Comparison of ENCODE assay signal across 21 cellular contexts in the genomic region with DNA sequence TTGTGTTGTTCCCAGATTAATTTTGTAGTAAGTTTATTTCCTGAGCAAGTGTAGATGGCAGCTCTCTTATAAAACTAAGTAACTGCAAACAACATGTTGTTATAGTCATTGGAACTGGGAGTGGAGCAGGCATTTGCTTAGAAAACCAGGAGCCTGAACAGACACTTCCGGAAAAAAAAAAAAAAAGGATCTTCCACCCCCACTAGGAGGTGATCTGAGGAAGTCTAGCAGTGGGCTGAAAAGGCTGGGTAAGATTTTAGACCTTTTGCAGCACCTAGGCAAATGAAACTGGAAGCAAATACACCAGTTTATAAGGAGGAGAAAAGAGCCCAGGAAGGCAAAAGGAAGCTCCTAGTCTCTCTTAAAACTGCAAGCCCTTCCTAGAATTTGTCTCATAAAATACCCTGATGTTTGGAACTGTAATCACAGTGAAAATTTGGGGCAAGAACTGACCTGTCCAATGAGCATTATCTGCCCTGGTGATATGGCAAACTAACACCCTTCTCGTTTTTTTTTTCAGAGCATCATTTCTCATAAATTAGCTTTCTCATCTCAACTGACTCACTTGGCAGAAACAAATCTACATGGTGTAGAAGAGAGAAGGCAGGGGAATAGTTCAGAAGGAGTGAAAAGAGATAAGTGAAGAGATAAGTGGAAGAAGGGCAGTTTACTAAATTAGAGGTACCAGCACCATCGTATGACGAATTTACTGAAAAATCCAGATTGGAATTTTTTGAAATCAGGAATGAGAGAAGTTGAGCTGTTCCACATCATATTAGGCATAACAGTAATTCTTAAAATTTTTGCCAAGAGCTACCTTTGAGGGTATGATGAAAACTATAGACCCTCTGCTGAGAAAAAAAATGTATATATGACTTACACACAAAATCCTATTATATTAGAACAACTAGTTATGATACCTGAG. TPM values are rescaled to one million over a fixed set of nuclear protein-coding genes. Genes with fewer than 3 reads are reported as not detected.
A peak's percentile ranks its signal among the peaks of the same experiment; 100 is the strongest.
DNase-seq lines count a peak whose midpoint lies in the region; ATAC-seq, FAIRE-seq and TF ChIP-seq lines count a peak whose summit lies in the region.
"Had no signal": no experiment of that assay in that cellular context is flagged by ENCODE, and none has a peak within 500 bp of the region (broad histone marks: within the 10 kb centered on the region; RNA-seq: fewer than 3 reads in every experiment).

No MANE protein-coding gene starts in this region.

- intact Hi-C loops in activated naive CD4-positive, alpha-beta T cell treated with anti-CD3 and anti-CD28 coated beads for 36 hours (cut with micrococcal nuclease) = no loop called here
- intact Hi-C loops in CD4-positive, alpha-beta T cell (cut with DNase I, micrococcal nuclease) = loop anchor here in 1 of 2 experiments (5.0 kb wide), 1 partner anchor 945 kb away; no protein-coding TSS in a partner anchor

- H3K27ac Mint-ChIP-seq in activated naive CD4-positive, alpha-beta T cell treated with anti-CD3 and anti-CD28 coated beads for 36 hours = peak overlapping the region; percentile 41
- peak overlapping the region; percentile 41 for H3K27ac Mint-ChIP-seq in type B pancreatic cell
- no peak overlapping the region for H3K27ac Mint-ChIP-seq in CD4-positive, alpha-beta T cell
- no peak overlapping the region for H3K27ac Mint-ChIP-seq in activated CD8-positive, alpha-beta memory T cell treated with anti-CD3 and anti-CD28 coated beads, Interleukin-2, amount 10 ng/mL, durations not matched to agents 7 days and 5 days
- H3K27ac Mint-ChIP-seq: progenitor cell of endocrine pancreas had no signal

- no peak overlapping the region for H3K4me3 Mint-ChIP-seq in activated naive CD4-positive, alpha-beta T cell treated with anti-CD3 and anti-CD28 coated beads for 36 hours
- peak overlapping the region; percentile 19 for H3K4me3 Mint-ChIP-seq in type B pancreatic cell
- H3K4me3 Mint-ChIP-seq in CD4-positive, alpha-beta T cell = no peak overlapping the region
- no peak overlapping the region for H3K4me3 Mint-ChIP-seq in activated CD8-positive, alpha-beta memory T cell treated with anti-CD3 and anti-CD28 coated beads, Interleukin-2, amount 10 ng/mL, durations not matched to agents 7 days and 5 days
- H3K4me3 Mint-ChIP-seq: stimulated activated naive B cell treated with anti-CD40 and anti-IgM and Interleukin-4, amounts not matched to agents 10 μg/mL and 1 μg/mL and 100 μg/mL, for 72 hours had no signal

- no peak overlapping the region for H2BK20ac ChIP-seq in H1 (ENCODE audit: low read length)

- FAIRE-seq in H1 (lab: Jason Lieb, UNC) (no peak), GM12891 (lab: Jason Lieb, UNC) (no peak)
- FAIRE-seq: GM12892, kidney had no signal

- no peak for TF ChIP-seq CTCF in H1 (IDR thresholded peaks at IDR 0.05; ENCODE audit: control extremely low read depth in 1 of 3, insufficient read depth in 1 of 3, low read depth in 1 of 3, low read length in 3 of 3)
- TF ChIP-seq CTCF in type B pancreatic cell (conservative IDR thresholded peaks at IDR 0.05) = no peak
- TF ChIP-seq CTCF in CD4-positive, alpha-beta T cell (IDR thresholded peaks at IDR 0.05) = no peak

- no peak overlapping the region for H2BK5ac ChIP-seq in H1 (ENCODE audit: low read depth, low read length)

- no peaks in the 10 kb centered on the region for H3K36me3 Mint-ChIP-seq in activated naive CD4-positive, alpha-beta T cell treated with anti-CD3 and anti-CD28 coated beads for 36 hours (ENCODE audit: low read depth)
- no peaks in the 10 kb centered on the region for H3K36me3 Mint-ChIP-seq in type B pancreatic cell
- peaks cover 1% of the 10 kb centered on the region for H3K36me3 Mint-ChIP-seq in CD4-positive, alpha-beta T cell (ENCODE audit: low read depth)
- no peaks in the 10 kb centered on the region for H3K36me3 Mint-ChIP-seq in activated CD8-positive, alpha-beta memory T cell treated with anti-CD3 and anti-CD28 coated beads, Interleukin-2, amount 10 ng/mL, durations not matched to agents 7 days and 5 days

- TF ChIP-seq POLR2A in H1 (IDR thresholded peaks at IDR 0.05; ENCODE audit: control extremely low read depth in 1 of 2, low read depth in 2 of 2, low read length in 2 of 2) = no peak
- no peak for TF ChIP-seq POLR2A in GM12891 (IDR thresholded peaks at IDR 0.05; ENCODE audit: low read depth, low read length)

- no peak overlapping the region for H3K4me3 ChIP-seq in H1 (ENCODE audit: extremely low read depth in 1 of 4, insufficient read depth in 2 of 4, low read depth in 3 of 4, low read length in 4 of 4)
- H3K4me3 ChIP-seq: spleen, tibial nerve had no signal

- no peaks in the 10 kb centered on the region for H3K79me1 ChIP-seq in H1 (ENCODE audit: low read depth, low read length)

- H3K36me3 ChIP-seq in H1 (ENCODE audit: control insufficient read depth in 2 of 4, insufficient read depth in 4 of 4, low read length in 3 of 4) = no peaks in the 10 kb centered on the region
- H3K36me3 ChIP-seq: spleen, tibial nerve had no signal

- no peak overlapping the region for H3K9ac ChIP-seq in H1 (replicated peaks in 1 of 4; ENCODE audit: extremely low read depth in 1 of 4, low read depth in 3 of 4, low read length in 3 of 4)

- no peak overlapping the region for H3K18ac ChIP-seq in H1 (ENCODE audit: extremely low read depth, low read length)

- no peak overlapping the region for H2BK15ac ChIP-seq in H1 (ENCODE audit: low read length)

- 68% methylated on average over 4 of the region's 4 CpGs; no CpG with 5 or more reads in 1 of the 2 experiments for WGBS in H1 (ENCODE audit: extremely low coverage in 1 of 2, insufficient coverage in 1 of 2, insufficient read length in 1 of 2, insufficient replicate concordance in 2 of 2, low coverage in 1 of 2, low lambda C conversion rate in 2 of 2, missing lambda C conversion rate in 1 of 2), 2 experiments

- no peaks in the 10 kb centered on the region for H3K79me2 ChIP-seq in H1 (ENCODE audit: control insufficient read depth in 1 of 2, insufficient read depth in 2 of 2, low read length in 2 of 2)

- no peak overlapping the region for H4K91ac ChIP-seq in H1 (replicated peaks; ENCODE audit: insufficient read length, low read length)

- POLR2A ChIA-PET in H1 (lab: Charles Lee; ENCODE audit: partially characterized antibody) = interaction anchor here (0.9 to 1.9 kb wide), 5 partner anchors 10 to 81 kb away, joined by 3 to 5 read pairs (median 3); no protein-coding TSS in a partner anchor
- POLR2A ChIA-PET in CD4-positive, alpha-beta T cell (lab: Charles Lee) = interaction anchor here (1.6 kb wide), 1 partner anchor 82 kb away, joined by 7 read pairs; a partner anchor contains a TSS

- H3K27me3 ChIP-seq in H1 (replicated peaks in 1 of 4; ENCODE audit: control insufficient read depth in 3 of 4, extremely low read depth in 1 of 4, insufficient read depth in 3 of 4, low read length in 3 of 4) = no peaks in the 10 kb centered on the region
- no peaks in the 10 kb centered on the region for H3K27me3 ChIP-seq in CD4-positive, alpha-beta T cell (ENCODE audit: control insufficient read depth, insufficient read depth, low read length)
- H3K27me3 ChIP-seq: spleen, tibial nerve had no signal

- peaks cover 6% of the 10 kb centered on the region for H3K23me2 ChIP-seq in H1 (ENCODE audit: low read depth, low read length)

- no peak overlapping the region for H2BK12ac ChIP-seq in H1 (ENCODE audit: low read depth, low read length)

- H3K23ac ChIP-seq in H1 (ENCODE audit: insufficient read length) = no peak overlapping the region

- no peak overlapping the region for H4K8ac ChIP-seq in H1 (ENCODE audit: extremely low read depth, insufficient read depth, low read length)

- no peaks in the 10 kb centered on the region for H3K27me3 Mint-ChIP-seq in activated naive CD4-positive, alpha-beta T cell treated with anti-CD3 and anti-CD28 coated beads for 36 hours (ENCODE audit: low read depth)
- H3K27me3 Mint-ChIP-seq in type B pancreatic cell = no peaks in the 10 kb centered on the region
- H3K27me3 Mint-ChIP-seq in CD4-positive, alpha-beta T cell = no peaks in the 10 kb centered on the region
- H3K27me3 Mint-ChIP-seq in activated CD8-positive, alpha-beta memory T cell treated with anti-CD3 and anti-CD28 coated beads, Interleukin-2, amount 10 ng/mL, durations not matched to agents 7 days and 5 days = peaks cover 5% of the 10 kb centered on the region
- H3K27me3 Mint-ChIP-seq: progenitor cell of endocrine pancreas; stimulated activated naive B cell treated with anti-CD40 and anti-IgM and Interleukin-4, amounts not matched to agents 10 μg/mL and 1 μg/mL and 100 μg/mL, for 72 hours had no signal

- no peak for DNase-seq in activated naive CD4-positive, alpha-beta T cell treated with anti-CD3 and anti-CD28 coated beads for 36 hours
- no peak for DNase-seq in activated naive CD4-positive, alpha-beta T cell treated with anti-CD3 and anti-CD28 coated beads, Interleukin-2, amount 50 U/mL, for 16 hours
- DNase-seq in NCI-H226 (peak; percentile 77), H1 (ENCODE audit: low read depth in 1 of 2, low spot score in 2 of 2) (no peak), type B pancreatic cell (ENCODE audit: extremely low spot score, unreplicated experiment) (no peak), GM12891 (ENCODE audit: insufficient read length, low spot score) (no peak)
- DNase-seq in CD4-positive, alpha-beta T cell = no peak
- no peak for DNase-seq in activated CD8-positive, alpha-beta memory T cell treated with anti-CD3 and anti-CD28 coated beads, Interleukin-2, amount 10 ng/mL, durations not matched to agents 7 days and 5 days
- DNase-seq: activated gamma-delta T cell; CD8-positive, alpha-beta memory T cell; cortex of kidney; EL; HCEC 1CT; kidney; NCI-H1694; NCI-H510A; spleen; stimulated activated naive B cell treated with anti-CD40 and anti-IgM and Interleukin-4, amounts not matched to agents 10 μg/mL and 1 μg/mL and 100 μg/mL, for 72 hours had no signal

- no peak for TF ChIP-seq RAD21 in H1 (IDR thresholded peaks at IDR 0.05 in 1 of 2, conservative IDR thresholded peaks at IDR 0.05 in 1 of 2; ENCODE audit: low read depth in 2 of 2, low read length in 2 of 2)

- CTCF ChIA-PET in activated naive CD4-positive, alpha-beta T cell treated with anti-CD3 and anti-CD28 coated beads for 36 hours (lab: Charles Lee) = interaction anchor here (0.6 to 1.7 kb wide), 5 partner anchors 36 to 335 kb away, joined by 3 to 4 read pairs (median 4); a partner anchor contains a TSS
- CTCF ChIA-PET in H1 (lab: Charles Lee; ENCODE audit: partially characterized antibody) = interaction anchor here (0.6 to 8.2 kb wide), 10 partner anchors 12 to 333 kb away, joined by 3 to 85 read pairs (median 6); a partner anchor contains a TSS
- CTCF ChIA-PET in CD4-positive, alpha-beta T cell (lab: Charles Lee) = interaction anchor here (1.2 to 4.5 kb wide), 2 partner anchors 14 to 82 kb away, joined by 3 to 16 read pairs; a partner anchor contains a TSS
- CTCF ChIA-PET in activated CD8-positive, alpha-beta memory T cell treated with anti-CD3 and anti-CD28 coated beads, Interleukin-2, amount 10 ng/mL, durations not matched to agents 7 days and 5 days (lab: Charles Lee) = interaction anchor here (1.3 to 1.4 kb wide), 2 partner anchors 15 to 80 kb away, joined by 4 to 5 read pairs; no protein-coding TSS in a partner anchor

- no peak overlapping the region for H3K4me2 ChIP-seq in H1 (ENCODE audit: insufficient read depth in 1 of 2, low read depth in 2 of 2, low read length in 2 of 2)

- H3K9me3 ChIP-seq in H1 (ENCODE audit: insufficient read depth in 2 of 2, low read depth in 1 of 2, low read length in 1 of 2) = no peaks in the 10 kb centered on the region
- H3K9me3 ChIP-seq in CD4-positive, alpha-beta T cell (ENCODE audit: control insufficient read depth, low read length) = no peaks in the 10 kb centered on the region
- H3K9me3 ChIP-seq: spleen, tibial nerve had no signal

- H4K5ac ChIP-seq in H1 (ENCODE audit: insufficient read length, low read depth, low read length) = no peak overlapping the region

- peaks cover 11% of the 10 kb centered on the region for H3K4me1 Mint-ChIP-seq in activated naive CD4-positive, alpha-beta T cell treated with anti-CD3 and anti-CD28 coated beads for 36 hours (ENCODE audit: low read depth)
- H3K4me1 Mint-ChIP-seq in type B pancreatic cell (ENCODE audit: unreplicated experiment) = peaks cover 5% of the 10 kb centered on the region
- peaks cover 9% of the 10 kb centered on the region for H3K4me1 Mint-ChIP-seq in CD4-positive, alpha-beta T cell (ENCODE audit: low read depth)
- peaks cover 8% of the 10 kb centered on the region for H3K4me1 Mint-ChIP-seq in activated CD8-positive, alpha-beta memory T cell treated with anti-CD3 and anti-CD28 coated beads, Interleukin-2, amount 10 ng/mL, durations not matched to agents 7 days and 5 days

- H3K4me1 ChIP-seq in H1 (replicated peaks in 1 of 4; ENCODE audit: control insufficient read depth in 3 of 4, insufficient read depth in 4 of 4, low read length in 3 of 4) = peaks cover 0 to 3% (median under 1%) of the 10 kb centered on the region in 4 experiments; a peak in 4 of 7 replicates

- H2AFZ ChIP-seq in H1 (ENCODE audit: low read length) = peak overlapping the region; percentile 74

- H3K27ac ChIP-seq in H1 (ENCODE audit: low read depth, low read length) = no peak overlapping the region
- no peak overlapping the region for H3K27ac ChIP-seq in CD4-positive, alpha-beta T cell (ENCODE audit: low read depth, low read length)
- H3K27ac ChIP-seq: spleen, tibial nerve had no signal

- TF ChIP-seq EP300 in H1 (IDR thresholded peaks at IDR 0.05; ENCODE audit: borderline replicate concordance in 1 of 2, low read depth in 2 of 2, low read length in 2 of 2) = no peak

- no peak overlapping the region for H2AK5ac ChIP-seq in H1 (ENCODE audit: low read depth, low read length)

- no peaks in the 10 kb centered on the region for H4K20me1 ChIP-seq in H1 (replicated peaks in 1 of 2; ENCODE audit: control insufficient read depth in 1 of 2, insufficient read depth in 2 of 2, low read length in 2 of 2)

- no peak overlapping the region for H2BK120ac ChIP-seq in H1 (replicated peaks; ENCODE audit: low read depth, low read length)

- no peak overlapping the region for H3K14ac ChIP-seq in H1 (ENCODE audit: insufficient read length)

- no peak overlapping the region for H3K56ac ChIP-seq in H1 (replicated peaks; ENCODE audit: insufficient read length, low read depth, low read length)

- H3K4ac ChIP-seq in H1 (replicated peaks; ENCODE audit: insufficient read length, low read depth, low read length) = no peak overlapping the region

- ATAC-seq in CD4-positive, alpha-beta T cell (ENCODE audit: poor library complexity) = no peak
- ATAC-seq in activated CD8-positive, alpha-beta memory T cell treated with anti-CD3 and anti-CD28 coated beads, Interleukin-2, amount 10 ng/mL, durations not matched to agents 7 days and 5 days = no peak
- ATAC-seq: stimulated activated naive B cell treated with anti-CD40 and anti-IgM and Interleukin-4, amounts not matched to agents 10 μg/mL and 1 μg/mL and 100 μg/mL, for 72 hours had no signal

- no peaks in the 10 kb centered on the region for H3K9me3 Mint-ChIP-seq in activated naive CD4-positive, alpha-beta T cell treated with anti-CD3 and anti-CD28 coated beads for 36 hours
- H3K9me3 Mint-ChIP-seq in type B pancreatic cell = no peaks in the 10 kb centered on the region
- no peaks in the 10 kb centered on the region for H3K9me3 Mint-ChIP-seq in CD4-positive, alpha-beta T cell
- no peaks in the 10 kb centered on the region for H3K9me3 Mint-ChIP-seq in activated CD8-positive, alpha-beta memory T cell treated with anti-CD3 and anti-CD28 coated beads, Interleukin-2, amount 10 ng/mL, durations not matched to agents 7 days and 5 days (ENCODE audit: low read depth)
- H3K9me3 Mint-ChIP-seq: CD8-positive, alpha-beta memory T cell; stimulated activated naive B cell treated with anti-CD40 and anti-IgM and Interleukin-4, amounts not matched to agents 10 μg/mL and 1 μg/mL and 100 μg/mL, for 72 hours had no signal

RNA-seq across cellular contexts. Expression of a gene that starts 4.2 kb away (rescaled TPM):
- 1 to 10 TPM; 2.5 to 2.7 TPM for total RNA-seq in activated naive CD4-positive, alpha-beta T cell treated with anti-CD3 and anti-CD28 coated beads for 36 hours
- total RNA-seq in H1 (2021; fragmentation: NEBNext Ultra II Directional; extraction: Animal tissue kit (Norgen Biotek cat#: 25700)) = 35.4 and 36.2 TPM in 2 replicates
- polyA plus RNA-seq in H1 (2011; rRNA removed) = 10.0 and 13.3 TPM in 2 replicates
- 14.2 TPM for polyA plus RNA-seq in H1 (2011; cell fraction: cytosol; rRNA removed)
- 15.5 TPM for polyA plus RNA-seq in H1 (2011; cell fraction: nucleus; rRNA removed)
- 14.6 to 24.3 TPM (median 18.2 TPM) in 4 replicates for polyA plus RNA-seq in H1 (2012, experiment 1 of 2)
- polyA plus RNA-seq in H1 (2012, experiment 2 of 2) = 5.1 TPM
- polyA plus RNA-seq in H1 (2013, experiment 1 of 2) = 33.4 TPM
- polyA plus RNA-seq in H1 (2013, experiment 2 of 2) = 31.5 TPM
- 16.6 and 23.9 TPM in 2 replicates for polyA minus RNA-seq in H1 (2011; rRNA and poly(A)+ RNA removed)
- polyA minus RNA-seq in H1 (2011; cell fraction: cytosol; rRNA and poly(A)+ RNA removed) = 16.3 TPM
- polyA minus RNA-seq in H1 (2011; cell fraction: nucleus; rRNA and poly(A)+ RNA removed) = 24.5 TPM
- total RNA-seq in type B pancreatic cell (ENCODE audit: low replicate concordance) = 20.8 and 30.7 TPM in 2 replicates
- total RNA-seq in CD4-positive, alpha-beta T cell = 10 to 100 TPM in 1 of 2 experiments, 1 to 10 TPM in 1; 8.7 to 11.1 TPM
- 1 to 10 TPM; 5.8 to 5.9 TPM for total RNA-seq in activated CD8-positive, alpha-beta memory T cell treated with anti-CD3 and anti-CD28 coated beads, Interleukin-2, amount 10 ng/mL, durations not matched to agents 7 days and 5 days
- 3.8 TPM for polyA plus RNA-seq in GM12891 (2012; ENCODE audit: low read depth, missing spikeins)

Comparison
In these comparisons a context has a peak if more than half of its experiments do, and no peak if none do; other contexts are left out.
1. H3K27ac Mint-ChIP-seq: peak in activated naive CD4-positive, alpha-beta T cell treated with anti-CD3 and anti-CD28 coated beads for 36 hours (single experiment) and type B pancreatic cell (single experiment); none in CD4-positive, alpha-beta T cell (single experiment) and activated CD8-positive, alpha-beta memory T cell treated with anti-CD3 and anti-CD28 coated beads, Interleukin-2, amount 10 ng/mL, durations not matched to agents 7 days and 5 days (single experiment).